ENCODE assay signal across 14 cellular contexts in genomic region chr1:241641748-241642592, GRCh38. TPM values are rescaled to one million over a fixed set of nuclear protein-coding genes. Genes with fewer than 3 reads are reported as not detected.
A peak's percentile ranks its signal among the peaks of the same experiment; 100 is the strongest.
DNase-seq lines count a peak whose midpoint lies in the region; ATAC-seq and TF ChIP-seq lines count a peak whose summit lies in the region.
"Had no signal": no experiment of that assay in that cellular context is flagged by ENCODE, and none has a peak within 500 bp of the region (broad histone marks: within the 10 kb centered on the region; RNA-seq: fewer than 3 reads in every experiment).

No MANE protein-coding gene starts in this region.

- no peak for ATAC-seq in GM18873 (IDR thresholded peaks at IDR 0.05; ENCODE audit: low FRiP score, unreplicated experiment)
- ATAC-seq: activated CD8-positive, alpha-beta memory T cell treated with anti-CD3 and anti-CD28 coated beads, Interleukin-2, amount 10 ng/mL, durations not matched to agents 7 days and 5 days had no signal

- TF ChIP-seq EP300 in ovary (IDR thresholded peaks at IDR 0.05): no peak

- H3K4me3 ChIP-seq in Caco-2 (ENCODE audit: low read depth, low read length) (no peak overlapping the region), thyroid gland (replicated peaks in 1 of 3) (no peak overlapping the region), ovary (no peak overlapping the region)

- peak overlapping the region; percentile 89 for H3K27ac Mint-ChIP-seq in Caco-2 (ENCODE audit: unreplicated experiment)
- H3K27ac Mint-ChIP-seq in endothelial cell (ENCODE audit: unreplicated experiment): no peak overlapping the region
- H3K27ac Mint-ChIP-seq in nephron: no peak overlapping the region

- H3K36me3 Mint-ChIP-seq in Caco-2 (ENCODE audit: insufficient read depth, unreplicated experiment) (peaks cover 19% of the 10 kb centered on the region), endothelial cell (ENCODE audit: low read depth, unreplicated experiment) (no peaks in the 10 kb centered on the region), nephron (ENCODE audit: low read depth) (peaks cover under 1% of the 10 kb centered on the region)

- H3K4me1 Mint-ChIP-seq in Caco-2 (ENCODE audit: low read depth, unreplicated experiment) (peaks cover 40% of the 10 kb centered on the region), endothelial cell (ENCODE audit: unreplicated experiment) (peaks cover 19% of the 10 kb centered on the region), nephron (peaks cover 25% of the 10 kb centered on the region)

- intact Hi-C loops in Caco-2 (cut with micrococcal nuclease; ENCODE audit: unreplicated experiment): loop anchor here (2.0 to 10.0 kb wide), 4 partner anchors 31 to 547 kb away; partner anchors contain the start of gene EXO1
- intact Hi-C loops in thyroid gland (cut with DNase I): loop anchor here (5.0 kb wide), 1 partner anchor 110 kb away; the partner anchor contains the start of gene KMO
- intact Hi-C loops in ovary (cut with DNase I): no loop called here

- CTCF ChIA-PET in Caco-2 (lab: Charles Lee): no interaction called here

- H3K4me1 ChIP-seq in Caco-2 (peaks cover 47% of the 10 kb centered on the region), thyroid gland (peaks cover 18 to 20% of the 10 kb centered on the region in 2 donors), ovary (ENCODE audit: insufficient read depth) (peaks cover 6% of the 10 kb centered on the region)

- H3K9me3 ChIP-seq in Caco-2: peaks cover 21% of the 10 kb centered on the region
- H3K9me3 ChIP-seq in thyroid gland: no peaks in the 10 kb centered on the region
- no peaks in the 10 kb centered on the region for H3K9me3 ChIP-seq in ovary

- POLR2A ChIA-PET in Caco-2 (lab: Charles Lee): no interaction called here

- 89% methylated on average over 13 of the region's 13 CpGs for WGBS in thyroid gland, 2 donors
- 55 to 70% (median 61%) methylated on average over 13 of the region's 13 CpGs for WGBS in ovary, 3 donors

- H3K27me3 ChIP-seq in Caco-2 (replicated peaks; ENCODE audit: control insufficient read depth, insufficient read depth, low read length): no peaks in the 10 kb centered on the region
- H3K27me3 ChIP-seq in thyroid gland: no peaks in the 10 kb centered on the region
- no peaks in the 10 kb centered on the region for H3K27me3 ChIP-seq in ovary

- TF ChIP-seq CTCF in Caco-2 (IDR thresholded peaks at IDR 0.05; ENCODE audit: insufficient read depth in 1 of 2, low read depth in 1 of 2, low read length in 1 of 2, severe bottlenecking in 1 of 2, unreplicated experiment in 1 of 2): no peak
- no peak for TF ChIP-seq CTCF in endothelial cell (IDR thresholded peaks at IDR 0.05; ENCODE audit: unreplicated experiment)
- no peak for TF ChIP-seq CTCF in nephron (IDR thresholded peaks at IDR 0.05; ENCODE audit: unreplicated experiment in 3 of 3)
- no peak for TF ChIP-seq CTCF in thyroid gland (IDR thresholded peaks at IDR 0.05)
- no peak for TF ChIP-seq CTCF in ovary (IDR thresholded peaks at IDR 0.05)

- BruUV-seq in Caco-2 (replicated peaks; lab: Mats Ljungman, UMichigan): no TSS peak

- H3K27me3 Mint-ChIP-seq in Caco-2 (ENCODE audit: insufficient read depth, unreplicated experiment) (no peaks in the 10 kb centered on the region), endothelial cell (ENCODE audit: unreplicated experiment) (peaks cover 4% of the 10 kb centered on the region), nephron (ENCODE audit: low read depth) (no peaks in the 10 kb centered on the region)

- H3K27ac ChIP-seq in thyroid gland: no peak overlapping the region
- H3K27ac ChIP-seq in ovary: no peak overlapping the region

- H3K9me3 Mint-ChIP-seq in Caco-2 (ENCODE audit: unreplicated experiment): peaks cover 15% of the 10 kb centered on the region
- H3K9me3 Mint-ChIP-seq in endothelial cell (ENCODE audit: unreplicated experiment): no peaks in the 10 kb centered on the region
- peaks cover 10% of the 10 kb centered on the region for H3K9me3 Mint-ChIP-seq in nephron

- TF ChIP-seq POLR2A in thyroid gland (IDR thresholded peaks at IDR 0.05) (no peak), ovary (IDR thresholded peaks at IDR 0.05) (no peak)

- no peaks in the 10 kb centered on the region for H3K36me3 ChIP-seq in Caco-2 (ENCODE audit: control insufficient read depth, insufficient read depth, low read length)
- H3K36me3 ChIP-seq in thyroid gland: no peaks in the 10 kb centered on the region
- H3K36me3 ChIP-seq in ovary: no peaks in the 10 kb centered on the region

- H3K4me3 Mint-ChIP-seq in Caco-2 (ENCODE audit: unreplicated experiment) (peak overlapping the region; percentile 31), endothelial cell (ENCODE audit: unreplicated experiment) (peak overlapping the region; percentile 2), nephron (peak overlapping the region; percentile 79 to 88 (median 83))

- DNase-seq in Caco-2: peak; percentile 69 to 78
- peak; percentile 90 for DNase-seq in NCI-H460 (ENCODE audit: extremely low read depth, low read depth)
- no peak for DNase-seq in endothelial cell (ENCODE audit: low spot score)
- DNase-seq in activated gamma-delta T cell treated with Interleukin-2 at 50 U/mL for 16 hours: no peak
- no peak for DNase-seq in thyroid gland
- no peak for DNase-seq in ovary
- DNase-seq: activated CD8-positive, alpha-beta memory T cell treated with anti-CD3 and anti-CD28 coated beads, Interleukin-2, amount 10 ng/mL, durations not matched to agents 7 days and 5 days; COR-L47; NCI-H2029; posterior cingulate gyrus; substantia nigra; T-helper 9 cell had no signal

RNA-seq across cellular contexts. Expression of gene CHML, which starts 1.8 kb away (rescaled TPM):
- total RNA-seq in Caco-2 (2022) (27.0 and 29.2 TPM in 2 replicates), endothelial cell (ENCODE audit: unreplicated experiment) (15.2 TPM), thyroid gland (10 to 100 TPM in 3 of 4 donors, 1 to 10 TPM in 1; 7.9 to 13.9 (median 11.3) TPM), ovary (10 to 100 TPM in 5 of 7 donors, 1 to 10 TPM in 2; 5.5 to 25.1 (median 16.2) TPM)
- total RNA-seq in NCI-H460 (2014; rRNA removed; shearing (Covaris generic)): 61.6 and 70.9 TPM in 2 replicates
- 77.6 and 111 TPM in 2 replicates for polyA plus RNA-seq in NCI-H460 (2014; cell fraction: nucleus; rRNA removed)
- 1 to 10 TPM; 5.3 to 6.7 TPM for polyA plus RNA-seq in ovary

RNA-seq across cellular contexts. Expression of gene OPN3, which starts 1.8 kb away (rescaled TPM):
- total RNA-seq in Caco-2 (2022): 6.9 and 7.8 TPM in 2 replicates
- 150 and 174 TPM in 2 replicates for total RNA-seq in NCI-H460 (2014; rRNA removed; shearing (Covaris generic))
- polyA plus RNA-seq in NCI-H460 (2014; cell fraction: nucleus; rRNA removed): 94.8 and 102 TPM in 2 replicates
- total RNA-seq in endothelial cell (ENCODE audit: unreplicated experiment): 19.7 TPM
- total RNA-seq in thyroid gland: 10 to 100 TPM; 19.2 to 45.0 (median 31.3) TPM
- total RNA-seq in ovary: 10 to 100 TPM in 2 of 7 donors, 1 to 10 TPM in 5; 5.3 to 30.3 (median 9.5) TPM
- polyA plus RNA-seq in ovary: 10 to 100 TPM in 1 of 2 donors, 1 to 10 TPM in 1; 6.0 to 19.1 TPM

RNA-seq across cellular contexts. Expression of gene WDR64, which starts 10.1 kb away (rescaled TPM):
- total RNA-seq in Caco-2 (2022) (not detected in 2 replicates), endothelial cell (ENCODE audit: unreplicated experiment) (0.80 TPM), thyroid gland (not detected), ovary (under 1 TPM in 5 of 7 donors, not detected in 2; 0.15 to 0.67 (median 0.41) TPM)
- not detected in 2 replicates for total RNA-seq in NCI-H460 (2014; rRNA removed; shearing (Covaris generic))
- polyA plus RNA-seq in NCI-H460 (2014; cell fraction: nucleus; rRNA removed): not detected in 2 replicates
- polyA plus RNA-seq in ovary: under 1 TPM; 0.10 to 0.22 TPM

Comparison
In these comparisons a context has a peak if more than half of its experiments do, and no peak if none do; other contexts are left out.
1. DNase-seq: peak in Caco-2 (2 of 2) and NCI-H460 (single experiment); none in endothelial cell (single experiment), activated gamma-delta T cell treated with Interleukin-2 at 50 U/mL for 16 hours (single experiment), thyroid gland (0 of 2) and ovary (0 of 5).
2. H3K4me3 Mint-ChIP-seq: peak in every context shown above with its lines; median percentile 83 in nephron; 31 in Caco-2; 2 in endothelial cell.
3. intact Hi-C loops: an anchor here in Caco-2 (2.0 to 10.0 kb wide) and thyroid gland (5.0 kb wide); none called in ovary.